9 cellular contexts compared by ENCODE assay signal in genomic region chr7:116524609-116525297, GRCh38. TPM values are rescaled to one million over a fixed set of nuclear protein-coding genes. Genes with fewer than 3 reads are reported as not detected.
DNase-seq lines count a peak whose midpoint lies in the region; ATAC-seq and TF ChIP-seq lines count a peak whose summit lies in the region.
"Had no signal": no experiment of that assay in that cellular context is flagged by ENCODE, and none has a peak within 500 bp of the region (broad histone marks: within the 10 kb centered on the region; RNA-seq: fewer than 3 reads in every experiment).

A gene with protein sequence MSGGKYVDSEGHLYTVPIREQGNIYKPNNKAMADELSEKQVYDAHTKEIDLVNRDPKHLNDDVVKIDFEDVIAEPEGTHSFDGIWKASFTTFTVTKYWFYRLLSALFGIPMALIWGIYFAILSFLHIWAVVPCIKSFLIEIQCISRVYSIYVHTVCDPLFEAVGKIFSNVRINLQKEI (plus strand): TSS chr7:116525036. CDS start chr7:116525063, 27 bp downstream.

- H3K4me3 Mint-ChIP-seq in activated T-cell treated with anti-CD3 and anti-CD28 coated beads, Interleukin-2, amount 50 U/mL, for 72 hours: peak within 1 kb of the TSS; percentile 94 to 96

- H3K9me3 Mint-ChIP-seq in activated T-cell treated with anti-CD3 and anti-CD28 coated beads, Interleukin-2, amount 50 U/mL, for 72 hours: no peaks in the 10 kb centered on the region

- no peaks in the 10 kb centered on the region for H3K9me3 ChIP-seq in esophagus squamous epithelium
- H3K9me3 ChIP-seq: neutrophil had no signal

- ATAC-seq in activated T-cell treated with anti-CD3 and anti-CD28 coated beads, Interleukin-2, amount 50 U/mL, for 72 hours (replicated peaks in 1 of 2): peak; percentile 54 to 57

- no peaks in the 10 kb centered on the region for H3K36me3 Mint-ChIP-seq in activated T-cell treated with anti-CD3 and anti-CD28 coated beads, Interleukin-2, amount 50 U/mL, for 72 hours (ENCODE audit: insufficient read depth in 2 of 2)

- H3K27ac ChIP-seq in esophagus squamous epithelium (peak within 1 kb of the TSS; percentile 93 to 98 (median 95)), substantia nigra (ENCODE audit: low read depth, low read length, poor library complexity, severe bottlenecking) (peak within 1 kb of the TSS; percentile 79)
- H3K27ac ChIP-seq: neutrophil had no signal

- peak in 2 of 4 donors; percentile 68 to 70 for TF ChIP-seq POLR2A in esophagus squamous epithelium (IDR thresholded peaks at IDR 0.05)

- intact Hi-C loops in esophagus squamous epithelium (cut with DNase I): loop anchor here (5.0 kb wide), 2 partner anchors 207 to 267 kb away; no protein-coding TSS in a partner anchor

- peak within 1 kb of the TSS; percentile 56 to 90 (median 75) for H3K4me3 ChIP-seq in esophagus squamous epithelium

- peaks cover 0 to 16% (median 0%) of the 10 kb centered on the region in 4 donors for H3K27me3 ChIP-seq in esophagus squamous epithelium

- H3K27ac Mint-ChIP-seq in activated T-cell treated with anti-CD3 and anti-CD28 coated beads, Interleukin-2, amount 50 U/mL, for 72 hours: no peak within 1 kb of the TSS

- 0 to 1% methylated on average over 16 to 31 of the region's 42 CpGs for WGBS in esophagus squamous epithelium, 2 donors

- TF ChIP-seq CTCF in esophagus squamous epithelium (IDR thresholded peaks at IDR 0.05): peak in 4 of 6 experiments; percentile 8 to 46 (median 40)

- DNase-seq in NCI-H2029 (lab: John Stamatoyannopoulos, UW): peak; percentile 5
- no peak for DNase-seq in NCI-H2029 treated with DMSO at 0.1 percent for 48 hours (lab: John Stamatoyannopoulos, UW)
- DNase-seq in NCI-H1417 treated with DMSO at 0.1 percent for 48 hours (lab: John Stamatoyannopoulos, UW): peak; percentile 17
- DNase-seq in activated T-cell treated with anti-CD3 and anti-CD28 coated beads, Interleukin-2, amount 50 U/mL, for 72 hours: peak; percentile 36 to 43
- DNase-seq in esophagus squamous epithelium (lab: John Stamatoyannopoulos, UW): no peak
- DNase-seq in mucosa of gallbladder (ENCODE audit: low spot score): peak; percentile 79
- DNase-seq in substantia nigra (lab: John Stamatoyannopoulos, UW): peak in 22 of 49 donors; percentile 6 to 63 (median 23)
- DNase-seq in foreskin melanocyte: no peak

- peaks cover 24 to 85% (median 28%) of the 10 kb centered on the region in 3 donors for H3K4me1 ChIP-seq in esophagus squamous epithelium

- peaks cover 0 to 12% (median 0%) of the 10 kb centered on the region in 3 donors for H3K36me3 ChIP-seq in esophagus squamous epithelium
- H3K36me3 ChIP-seq: neutrophil had no signal

- peaks cover 29% of the 10 kb centered on the region for H3K4me1 Mint-ChIP-seq in activated T-cell treated with anti-CD3 and anti-CD28 coated beads, Interleukin-2, amount 50 U/mL, for 72 hours (ENCODE audit: low read depth)

- H3K27me3 Mint-ChIP-seq in activated T-cell treated with anti-CD3 and anti-CD28 coated beads, Interleukin-2, amount 50 U/mL, for 72 hours (ENCODE audit: low read depth): peaks cover 84% of the 10 kb centered on the region

RNA-seq across cellular contexts. Expression of the gene that starts here (rescaled TPM):
- total RNA-seq in activated T-cell treated with anti-CD3 and anti-CD28 coated beads, Interleukin-2, amount 50 U/mL, for 72 hours: 1 to 10 TPM in 1 of 2 donors, under 1 TPM in 1; 0.25 to 2.7 TPM
- total RNA-seq in esophagus squamous epithelium: 100 to 1,000 TPM in 2 of 4 donors, 10 to 100 TPM in 2; 21.7 to 171 (median 86.8) TPM
- total RNA-seq in mucosa of gallbladder: 239 TPM

Comparison
In these comparisons a context has a peak if more than half of its experiments do, and no peak if none do; other contexts are left out.
1. RNA of the gene that starts here (total RNA-seq): 239 TPM in mucosa of gallbladder (single experiment) and 21.7 to 171 TPM in esophagus squamous epithelium; 0.25 to 2.7 TPM in activated T-cell treated with anti-CD3 and anti-CD28 coated beads, Interleukin-2, amount 50 U/mL, for 72 hours; every median in the first group is over 4 times any median in the second.
2. DNase-seq: peak in NCI-H2029 (single experiment), NCI-H1417 treated with DMSO at 0.1 percent for 48 hours (single experiment), activated T-cell treated with anti-CD3 and anti-CD28 coated beads, Interleukin-2, amount 50 U/mL, for 72 hours (2 of 2) and mucosa of gallbladder (single experiment); none in NCI-H2029 treated with DMSO at 0.1 percent for 48 hours (single experiment), esophagus squamous epithelium (single experiment) and foreskin melanocyte (single experiment).